In genomic region chr2:187390891-187391290, GRCh38 we compare ENCODE assay signal across 14 cellular contexts. TPM values are rescaled to one million over a fixed set of nuclear protein-coding genes. Genes with fewer than 3 reads are reported as not detected.
DNase-seq lines count a peak whose midpoint lies in the region; ATAC-seq, FAIRE-seq and TF ChIP-seq lines count a peak whose summit lies in the region.
"Had no signal": no experiment of that assay in that cellular context is flagged by ENCODE, and none has a peak within 500 bp of the region (broad histone marks: within the 10 kb centered on the region; RNA-seq: fewer than 3 reads in every experiment).

No MANE protein-coding gene starts in this region.

- no peak overlapping the region for H3K56ac ChIP-seq in IMR-90 (ENCODE audit: extremely low read depth, insufficient read depth, low read length)

- no peak overlapping the region for H3K27ac ChIP-seq in IMR-90 (ENCODE audit: insufficient read depth, low read length)
- H3K27ac ChIP-seq in psoas muscle: no peak overlapping the region
- H3K27ac ChIP-seq in neural progenitor cell: no peak overlapping the region
- H3K27ac ChIP-seq: VCaP had no signal

- no peaks in the 10 kb centered on the region for H3K9me3 ChIP-seq in IMR-90 (ENCODE audit: control insufficient read depth, insufficient read depth, low read length)
- peaks cover 12% of the 10 kb centered on the region for H3K9me3 ChIP-seq in psoas muscle
- H3K9me3 ChIP-seq in neural progenitor cell (ENCODE audit: low read depth): no peaks in the 10 kb centered on the region

- BruUV-seq in IMR-90 (replicated peaks; lab: Mats Ljungman, UMichigan): no TSS peak

- H3K4me2 ChIP-seq in IMR-90 (ENCODE audit: low read depth, low read length) (no peak overlapping the region), neural progenitor cell (no peak overlapping the region)

- no peak overlapping the region for H3K23ac ChIP-seq in IMR-90 (ENCODE audit: low read depth, low read length)

- H3K9me3 Mint-ChIP-seq in neural progenitor cell: no peaks in the 10 kb centered on the region
- H3K9me3 Mint-ChIP-seq: activated T-helper 1 cell treated with anti-CD3 and anti-CD28 coated beads, Interleukin-12 subunit alpha, Interleukin-12 subunit beta, Interleukin-2, Interleukin-4 antibody, amounts not matched to agents 30 ng/mL and 10 ng/mL and 1 ng/mL, durations not matched to agents 14 hours and 24 hours and 36 hours had no signal

- H3F3A ChIP-seq in neural progenitor cell (ENCODE audit: low read depth): no peaks in the 10 kb centered on the region

- in situ Hi-C loops in IMR-90 (cut with MboI; ENCODE audit: low sequenced_read_pairs): no loop called here

- no peak overlapping the region for H2BK20ac ChIP-seq in IMR-90 (ENCODE audit: low read depth, low read length)

- no peak overlapping the region for H4K91ac ChIP-seq in IMR-90 (ENCODE audit: insufficient read depth, low read depth, low read length)

- no peak overlapping the region for H2AK5ac ChIP-seq in IMR-90 (ENCODE audit: low read depth, low read length)

- no peak overlapping the region for H2AK9ac ChIP-seq in IMR-90 (replicated peaks; ENCODE audit: low read depth, low read length, poor library complexity)

- no peak for TF ChIP-seq POLR2A in IMR-90 (IDR thresholded peaks at IDR 0.05; ENCODE audit: low read depth, low read length)

- no peak overlapping the region for H3K27ac Mint-ChIP-seq in neural progenitor cell
- H3K27ac Mint-ChIP-seq: activated T-helper 1 cell treated with anti-CD3 and anti-CD28 coated beads, Interleukin-12 subunit alpha, Interleukin-12 subunit beta, Interleukin-2, Interleukin-4 antibody, amounts not matched to agents 30 ng/mL and 10 ng/mL and 1 ng/mL, durations not matched to agents 14 hours and 24 hours and 36 hours had no signal

- DNase-seq in BJ (ENCODE audit: low read depth) (peak; percentile 67), IMR-90 (peak; percentile 87), amniotic stem cell (lab: John Stamatoyannopoulos, UW) (peak; percentile 58), iPS-NIHi11 (ENCODE audit: low spot score) (peak; percentile 5), psoas muscle (no peak), D721Med (ENCODE audit: insufficient read length, low spot score) (no peak), neural progenitor cell (ENCODE audit: low spot score) (no peak)
- no peak for DNase-seq in activated CD8-positive, alpha-beta memory T cell treated with anti-CD3 and anti-CD28 coated beads for 24 hours
- DNase-seq: cerebellar nuclear complex, hypothalamus, midbrain had no signal

- TF ChIP-seq CTCF in BJ (IDR thresholded peaks at IDR 0.05; ENCODE audit: insufficient read depth, low read depth, low read length) (no peak), IMR-90 (conservative IDR thresholded peaks at IDR 0.05; ENCODE audit: low read depth, low read length) (no peak), psoas muscle (IDR thresholded peaks at IDR 0.05) (no peak), D721Med (IDR thresholded peaks at IDR 0.05; ENCODE audit: insufficient read depth, missing control alignments) (no peak), neural progenitor cell (IDR thresholded peaks at IDR 0.05) (no peak)

- H3K9ac ChIP-seq in IMR-90 (ENCODE audit: low read depth, low read length): no peak overlapping the region
- no peak overlapping the region for H3K9ac ChIP-seq in neural progenitor cell

- no peaks in the 10 kb centered on the region for H3K4me1 Mint-ChIP-seq in neural progenitor cell

- H4K20me1 ChIP-seq in IMR-90 (ENCODE audit: insufficient read depth, low read length) (no peaks in the 10 kb centered on the region), neural progenitor cell (ENCODE audit: low read depth) (no peaks in the 10 kb centered on the region)

- dilution Hi-C loops in IMR-90 (cut with HindIII; ENCODE audit: low sequenced_read_pairs, unreplicated experiment): no loop called here

- no peaks in the 10 kb centered on the region for H3K4me1 ChIP-seq in IMR-90 (ENCODE audit: control insufficient read depth, insufficient read depth, low read length)
- no peaks in the 10 kb centered on the region for H3K4me1 ChIP-seq in psoas muscle
- no peaks in the 10 kb centered on the region for H3K4me1 ChIP-seq in neural progenitor cell

- no peak for FAIRE-seq in D721Med (lab: Jason Lieb, UNC)
- FAIRE-seq: GM18507 had no signal

- no peaks in the 10 kb centered on the region for H3K27me3 ChIP-seq in BJ (ENCODE audit: control insufficient read depth, insufficient read depth, low read length)
- no peaks in the 10 kb centered on the region for H3K27me3 ChIP-seq in IMR-90 (ENCODE audit: control insufficient read depth, insufficient read depth, low read length)
- H3K27me3 ChIP-seq in psoas muscle (ENCODE audit: insufficient read depth in 3 of 3, low read length in 2 of 3): no peaks in the 10 kb centered on the region
- H3K27me3 ChIP-seq in neural progenitor cell: no peaks in the 10 kb centered on the region

- H3K36me3 ChIP-seq in BJ (ENCODE audit: control insufficient read depth, insufficient read depth, low read length): no peaks in the 10 kb centered on the region
- H3K36me3 ChIP-seq in IMR-90 (ENCODE audit: control insufficient read depth, insufficient read depth, low read length): no peaks in the 10 kb centered on the region
- no peaks in the 10 kb centered on the region for H3K36me3 ChIP-seq in psoas muscle (ENCODE audit: insufficient read depth in 1 of 2, low read depth in 1 of 2)
- H3K36me3 ChIP-seq in neural progenitor cell: no peaks in the 10 kb centered on the region

- no peak overlapping the region for H2BK15ac ChIP-seq in IMR-90 (ENCODE audit: low read depth, low read length)

- intact Hi-C loops in IMR-90 (cut with micrococcal nuclease): no loop called here
- intact Hi-C loops in psoas muscle (cut with DNase I): no loop called here

- no peak overlapping the region for H3K4ac ChIP-seq in IMR-90 (ENCODE audit: low read depth, low read length)

- ATAC-seq in IMR-90 (ENCODE audit: low read depth) (peak; percentile 67), psoas muscle (no peak)

- no peak overlapping the region for H2BK5ac ChIP-seq in IMR-90 (ENCODE audit: low read depth, low read length, poor library complexity, severe bottlenecking)

- CTCF ChIA-PET in BJ (lab: Yijun Ruan, JAX) (no interaction called here), IMR-90 (lab: Yijun Ruan, JAX) (no interaction called here)

- H2BK120ac ChIP-seq in IMR-90 (ENCODE audit: low read depth, low read length): no peak overlapping the region

- H3K9me1 ChIP-seq in IMR-90 (ENCODE audit: insufficient read depth, low read length): no peaks in the 10 kb centered on the region

- H2AFZ ChIP-seq in IMR-90 (replicated peaks; ENCODE audit: low read length, poor library complexity): no peak overlapping the region
- no peak overlapping the region for H2AFZ ChIP-seq in neural progenitor cell (replicated peaks)

- H3K79me2 ChIP-seq in neural progenitor cell (ENCODE audit: low read depth): no peaks in the 10 kb centered on the region

- no peak overlapping the region for H4K8ac ChIP-seq in IMR-90 (ENCODE audit: low read depth in 2 of 2, low read length in 2 of 2)

- no peak overlapping the region for H4K5ac ChIP-seq in IMR-90 (ENCODE audit: low read depth, low read length)

- H3K27me3 Mint-ChIP-seq in neural progenitor cell (ENCODE audit: insufficient read depth, low read depth): no peaks in the 10 kb centered on the region

- H3K79me1 ChIP-seq in IMR-90 (ENCODE audit: low read depth in 1 of 2, low read length in 2 of 2): no peaks in the 10 kb centered on the region

- H3K14ac ChIP-seq in IMR-90 (replicated peaks; ENCODE audit: low read depth, low read length): no peak overlapping the region

- H3K36me3 Mint-ChIP-seq in neural progenitor cell: no peaks in the 10 kb centered on the region

- H3K4me3 Mint-ChIP-seq in neural progenitor cell: no peak overlapping the region
- H3K4me3 Mint-ChIP-seq: activated T-helper 1 cell treated with anti-CD3 and anti-CD28 coated beads, Interleukin-12 subunit alpha, Interleukin-12 subunit beta, Interleukin-2, Interleukin-4 antibody, amounts not matched to agents 30 ng/mL and 10 ng/mL and 1 ng/mL, durations not matched to agents 14 hours and 24 hours and 36 hours had no signal

- no peak overlapping the region for H3K18ac ChIP-seq in IMR-90 (ENCODE audit: low read depth, low read length)

- POLR2A ChIA-PET in BJ (lab: Charles Lee) (no interaction called here), IMR-90 (lab: Charles Lee; ENCODE audit: unreplicated experiment) (no interaction called here)

- no peak for TF ChIP-seq RAD21 in IMR-90 (IDR thresholded peaks at IDR 0.05; ENCODE audit: low read length)

- H3K4me3 ChIP-seq in BJ (ENCODE audit: low read depth, low read length) (no peak overlapping the region), IMR-90 (ENCODE audit: insufficient read depth, low read depth, low read length) (no peak overlapping the region), psoas muscle (no peak overlapping the region), neural progenitor cell (no peak overlapping the region)

- no CpG with 5 or more reads among the region's 1 CpG for WGBS in IMR-90 (ENCODE audit: extremely low coverage in 2 of 2, insufficient read length in 1 of 2), 2 experiments
- 12 to 24% (median 14%) methylated on average over 1 of the region's 1 CpG for WGBS in psoas muscle, 3 donors

TF ChIP-seq in IMR-90, 13 proteins besides CTCF, POLR2A, EP300 and RAD21 (continues in another document):
- no peak for TF ChIP-seq ELK1 (IDR thresholded peaks at IDR 0.05; ENCODE audit: borderline replicate concordance, low read depth, low read length)
- no peak for TF ChIP-seq NFE2L2 (IDR thresholded peaks at IDR 0.05; ENCODE audit: low read depth, low read length)
- TF ChIP-seq BHLHE40 (IDR thresholded peaks at IDR 0.05; ENCODE audit: low read depth, low read length): peak; percentile 28; the same call in 1 of the 2 replicates
- no peak for TF ChIP-seq RCOR1 (IDR thresholded peaks at IDR 0.05; ENCODE audit: insufficient replicate concordance, low read length)
- peak; percentile 79 for TF ChIP-seq MAFK (IDR thresholded peaks at IDR 0.05; ENCODE audit: low read depth, low read length)
- TF ChIP-seq SMC3 (IDR thresholded peaks at IDR 0.05; ENCODE audit: low read depth, low read length): no peak

RNA-seq across cellular contexts. Expression of gene CALCRL, which starts 57.2 kb away (rescaled TPM):
- polyA plus RNA-seq in BJ (2011; rRNA removed) (1.7 and 2.4 TPM in 2 replicates), IMR-90 (2012; rRNA removed) (0.65 and 0.66 TPM in 2 replicates), psoas muscle (1 to 10 TPM; 2.9 to 8.8 (median 4.3) TPM)
- polyA minus RNA-seq in BJ (2011; rRNA and poly(A)+ RNA removed): 2.4 and 2.7 TPM in 2 replicates
- total RNA-seq in IMR-90 (2012; rRNA removed) (2.5 and 3.0 TPM in 2 replicates), psoas muscle (10 to 100 TPM in 1 of 4 donors, 1 to 10 TPM in 3; 2.8 to 18.9 (median 7.3) TPM), neural progenitor cell (ENCODE audit: low replicate concordance) (1.3 and 4.8 TPM in 2 replicates)
- polyA plus RNA-seq in IMR-90 (2012; cell fraction: cytosol; rRNA removed): 0.25 and 0.27 TPM in 2 replicates
- 0.12 and 0.66 TPM in 2 replicates for polyA plus RNA-seq in IMR-90 (2012; cell fraction: nucleus; rRNA removed; ENCODE audit: low replicate concordance)

Comparison
In these comparisons a context has a peak if more than half of its experiments do, and no peak if none do; other contexts are left out.
1. DNase-seq: peak in BJ (single experiment), IMR-90 (single experiment), amniotic stem cell (single experiment) and iPS-NIHi11 (single experiment); none in psoas muscle (0 of 2), activated CD8-positive, alpha-beta memory T cell treated with anti-CD3 and anti-CD28 coated beads for 24 hours (single experiment), D721Med (single experiment) and neural progenitor cell (single experiment).